ENCODE assay signal across 1 cellular context in the genomic region with DNA sequence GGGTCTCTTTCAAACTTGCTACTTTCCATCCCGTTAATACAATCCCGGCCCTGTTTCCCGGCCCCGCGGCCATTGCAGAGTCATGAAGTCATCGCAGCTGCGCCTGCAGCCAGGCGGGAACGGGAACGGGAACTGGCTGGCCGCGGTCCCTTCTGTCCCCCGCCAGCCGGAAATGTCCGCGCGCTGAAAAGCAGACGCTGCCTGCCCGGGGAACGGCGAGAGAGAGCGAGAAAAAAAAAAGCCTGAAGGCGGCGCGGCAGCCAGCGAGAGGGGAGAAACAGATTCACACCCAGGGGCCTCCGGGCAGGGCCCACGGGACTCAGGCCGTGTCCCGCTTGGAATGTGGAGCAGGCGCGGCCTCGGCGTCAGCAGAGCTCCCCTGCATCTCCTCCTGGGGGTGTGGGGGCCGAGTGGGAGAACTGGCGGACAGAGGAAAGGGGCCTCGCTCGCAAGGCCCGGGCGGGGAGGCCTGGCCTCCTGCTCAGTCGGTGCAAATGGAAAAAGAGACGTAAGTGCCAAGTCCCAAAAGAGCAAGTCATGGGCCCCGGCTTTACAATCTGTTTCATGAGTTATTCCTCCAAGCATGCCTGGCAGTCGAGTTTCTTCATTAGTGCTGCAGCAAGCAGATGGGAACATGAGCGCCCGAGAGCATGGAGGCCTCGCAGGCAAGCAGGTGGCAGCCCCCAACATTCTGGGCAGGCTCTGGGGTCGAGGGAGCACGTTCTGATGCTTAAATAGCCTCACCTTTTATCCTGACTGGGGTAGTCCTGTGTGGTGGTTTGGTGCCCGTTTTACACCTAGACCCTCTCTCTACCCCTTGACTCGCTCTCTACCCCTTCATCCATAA.
TF ChIP-seq lines count a peak whose summit lies in the region.

No MANE protein-coding gene starts in this region.

TF ChIP-seq in K562, 482 proteins besides CTCF, POLR2A, EP300 and RAD21 (continued from another document and continues in another):
- TF ChIP-seq, protein P1, sequence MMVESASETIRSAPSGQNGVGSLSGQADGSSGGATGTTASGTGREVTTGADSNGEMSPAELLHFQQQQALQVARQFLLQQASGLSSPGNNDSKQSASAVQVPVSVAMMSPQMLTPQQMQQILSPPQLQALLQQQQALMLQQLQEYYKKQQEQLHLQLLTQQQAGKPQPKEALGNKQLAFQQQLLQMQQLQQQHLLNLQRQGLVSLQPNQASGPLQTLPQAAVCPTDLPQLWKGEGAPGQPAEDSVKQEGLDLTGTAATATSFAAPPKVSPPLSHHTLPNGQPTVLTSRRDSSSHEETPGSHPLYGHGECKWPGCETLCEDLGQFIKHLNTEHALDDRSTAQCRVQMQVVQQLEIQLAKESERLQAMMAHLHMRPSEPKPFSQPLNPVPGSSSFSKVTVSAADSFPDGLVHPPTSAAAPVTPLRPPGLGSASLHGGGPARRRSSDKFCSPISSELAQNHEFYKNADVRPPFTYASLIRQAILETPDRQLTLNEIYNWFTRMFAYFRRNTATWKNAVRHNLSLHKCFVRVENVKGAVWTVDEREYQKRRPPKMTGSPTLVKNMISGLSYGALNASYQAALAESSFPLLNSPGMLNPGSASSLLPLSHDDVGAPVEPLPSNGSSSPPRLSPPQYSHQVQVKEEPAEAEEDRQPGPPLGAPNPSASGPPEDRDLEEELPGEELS (CRISPR knock-in tag; IDR thresholded peaks at IDR 0.05; ENCODE audit: borderline replicate concordance): no peak
- TF ChIP-seq SRSF9 (IDR thresholded peaks at IDR 0.05; ENCODE audit: borderline replicate concordance, low read depth, low read length): no peak
- TF ChIP-seq ZSCAN29 (IDR thresholded peaks at IDR 0.05): no peak
- TF ChIP-seq NFYB (IDR thresholded peaks at IDR 0.05; ENCODE audit: extremely low read depth, insufficient read length): no peak
- no peak for TF ChIP-seq PTRF (tag; IDR thresholded peaks at IDR 0.05)
- TF ChIP-seq, protein P2, sequence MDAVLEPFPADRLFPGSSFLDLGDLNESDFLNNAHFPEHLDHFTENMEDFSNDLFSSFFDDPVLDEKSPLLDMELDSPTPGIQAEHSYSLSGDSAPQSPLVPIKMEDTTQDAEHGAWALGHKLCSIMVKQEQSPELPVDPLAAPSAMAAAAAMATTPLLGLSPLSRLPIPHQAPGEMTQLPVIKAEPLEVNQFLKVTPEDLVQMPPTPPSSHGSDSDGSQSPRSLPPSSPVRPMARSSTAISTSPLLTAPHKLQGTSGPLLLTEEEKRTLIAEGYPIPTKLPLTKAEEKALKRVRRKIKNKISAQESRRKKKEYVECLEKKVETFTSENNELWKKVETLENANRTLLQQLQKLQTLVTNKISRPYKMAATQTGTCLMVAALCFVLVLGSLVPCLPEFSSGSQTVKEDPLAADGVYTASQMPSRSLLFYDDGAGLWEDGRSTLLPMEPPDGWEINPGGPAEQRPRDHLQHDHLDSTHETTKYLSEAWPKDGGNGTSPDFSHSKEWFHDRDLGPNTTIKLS (IDR thresholded peaks at IDR 0.05; ENCODE audit: borderline replicate concordance, low read depth): peak; percentile 26; the same call in 1 of the 2 replicates
- no peak for TF ChIP-seq NR4A1 (CRISPR knock-in tag; IDR thresholded peaks at IDR 0.05)
- TF ChIP-seq NR4A1 (tag; IDR thresholded peaks at IDR 0.05): no peak
- TF ChIP-seq POLR2G (IDR thresholded peaks at IDR 0.05; ENCODE audit: low read depth, low read length): peak; percentile 64
- no peak for TF ChIP-seq TRIM28 (IDR thresholded peaks at IDR 0.05)
- no peak for TF ChIP-seq NFXL1 (CRISPR knock-in tag; IDR thresholded peaks at IDR 0.05)
- no peak for TF ChIP-seq BHLHE40 (IDR thresholded peaks at IDR 0.05; ENCODE audit: low read length)
- TF ChIP-seq, protein P3, sequence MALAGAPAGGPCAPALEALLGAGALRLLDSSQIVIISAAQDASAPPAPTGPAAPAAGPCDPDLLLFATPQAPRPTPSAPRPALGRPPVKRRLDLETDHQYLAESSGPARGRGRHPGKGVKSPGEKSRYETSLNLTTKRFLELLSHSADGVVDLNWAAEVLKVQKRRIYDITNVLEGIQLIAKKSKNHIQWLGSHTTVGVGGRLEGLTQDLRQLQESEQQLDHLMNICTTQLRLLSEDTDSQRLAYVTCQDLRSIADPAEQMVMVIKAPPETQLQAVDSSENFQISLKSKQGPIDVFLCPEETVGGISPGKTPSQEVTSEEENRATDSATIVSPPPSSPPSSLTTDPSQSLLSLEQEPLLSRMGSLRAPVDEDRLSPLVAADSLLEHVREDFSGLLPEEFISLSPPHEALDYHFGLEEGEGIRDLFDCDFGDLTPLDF (CRISPR knock-in tag; IDR thresholded peaks at IDR 0.05): no peak
- TF ChIP-seq NRF1 (conservative IDR thresholded peaks at IDR 0.05 in 1 of 2, IDR thresholded peaks at IDR 0.05 in 1 of 2): peak in 1 of 2 experiments; percentile 54; a peak in 2 of 4 replicates
- TF ChIP-seq MCM3 (IDR thresholded peaks at IDR 0.05): no peak
- TF ChIP-seq, protein P4, sequence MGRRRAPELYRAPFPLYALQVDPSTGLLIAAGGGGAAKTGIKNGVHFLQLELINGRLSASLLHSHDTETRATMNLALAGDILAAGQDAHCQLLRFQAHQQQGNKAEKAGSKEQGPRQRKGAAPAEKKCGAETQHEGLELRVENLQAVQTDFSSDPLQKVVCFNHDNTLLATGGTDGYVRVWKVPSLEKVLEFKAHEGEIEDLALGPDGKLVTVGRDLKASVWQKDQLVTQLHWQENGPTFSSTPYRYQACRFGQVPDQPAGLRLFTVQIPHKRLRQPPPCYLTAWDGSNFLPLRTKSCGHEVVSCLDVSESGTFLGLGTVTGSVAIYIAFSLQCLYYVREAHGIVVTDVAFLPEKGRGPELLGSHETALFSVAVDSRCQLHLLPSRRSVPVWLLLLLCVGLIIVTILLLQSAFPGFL (CRISPR knock-in tag; IDR thresholded peaks at IDR 0.05): no peak
- TF ChIP-seq, protein P5, sequence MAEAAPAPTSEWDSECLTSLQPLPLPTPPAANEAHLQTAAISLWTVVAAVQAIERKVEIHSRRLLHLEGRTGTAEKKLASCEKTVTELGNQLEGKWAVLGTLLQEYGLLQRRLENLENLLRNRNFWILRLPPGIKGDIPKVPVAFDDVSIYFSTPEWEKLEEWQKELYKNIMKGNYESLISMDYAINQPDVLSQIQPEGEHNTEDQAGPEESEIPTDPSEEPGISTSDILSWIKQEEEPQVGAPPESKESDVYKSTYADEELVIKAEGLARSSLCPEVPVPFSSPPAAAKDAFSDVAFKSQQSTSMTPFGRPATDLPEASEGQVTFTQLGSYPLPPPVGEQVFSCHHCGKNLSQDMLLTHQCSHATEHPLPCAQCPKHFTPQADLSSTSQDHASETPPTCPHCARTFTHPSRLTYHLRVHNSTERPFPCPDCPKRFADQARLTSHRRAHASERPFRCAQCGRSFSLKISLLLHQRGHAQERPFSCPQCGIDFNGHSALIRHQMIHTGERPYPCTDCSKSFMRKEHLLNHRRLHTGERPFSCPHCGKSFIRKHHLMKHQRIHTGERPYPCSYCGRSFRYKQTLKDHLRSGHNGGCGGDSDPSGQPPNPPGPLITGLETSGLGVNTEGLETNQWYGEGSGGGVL (CRISPR knock-in tag; IDR thresholded peaks at IDR 0.05): no peak
- peak; percentile 86 for TF ChIP-seq L3MBTL2 (IDR thresholded peaks at IDR 0.05)
- TF ChIP-seq, protein P6, sequence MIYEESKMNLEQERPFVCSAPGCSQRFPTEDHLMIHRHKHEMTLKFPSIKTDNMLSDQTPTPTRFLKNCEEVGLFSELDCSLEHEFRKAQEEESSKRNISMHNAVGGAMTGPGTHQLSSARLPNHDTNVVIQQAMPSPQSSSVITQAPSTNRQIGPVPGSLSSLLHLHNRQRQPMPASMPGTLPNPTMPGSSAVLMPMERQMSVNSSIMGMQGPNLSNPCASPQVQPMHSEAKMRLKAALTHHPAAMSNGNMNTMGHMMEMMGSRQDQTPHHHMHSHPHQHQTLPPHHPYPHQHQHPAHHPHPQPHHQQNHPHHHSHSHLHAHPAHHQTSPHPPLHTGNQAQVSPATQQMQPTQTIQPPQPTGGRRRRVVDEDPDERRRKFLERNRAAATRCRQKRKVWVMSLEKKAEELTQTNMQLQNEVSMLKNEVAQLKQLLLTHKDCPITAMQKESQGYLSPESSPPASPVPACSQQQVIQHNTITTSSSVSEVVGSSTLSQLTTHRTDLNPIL (CRISPR knock-in tag; IDR thresholded peaks at IDR 0.05): no peak
- TF ChIP-seq HLTF (IDR thresholded peaks at IDR 0.05): no peak
- TF ChIP-seq, protein P7, sequence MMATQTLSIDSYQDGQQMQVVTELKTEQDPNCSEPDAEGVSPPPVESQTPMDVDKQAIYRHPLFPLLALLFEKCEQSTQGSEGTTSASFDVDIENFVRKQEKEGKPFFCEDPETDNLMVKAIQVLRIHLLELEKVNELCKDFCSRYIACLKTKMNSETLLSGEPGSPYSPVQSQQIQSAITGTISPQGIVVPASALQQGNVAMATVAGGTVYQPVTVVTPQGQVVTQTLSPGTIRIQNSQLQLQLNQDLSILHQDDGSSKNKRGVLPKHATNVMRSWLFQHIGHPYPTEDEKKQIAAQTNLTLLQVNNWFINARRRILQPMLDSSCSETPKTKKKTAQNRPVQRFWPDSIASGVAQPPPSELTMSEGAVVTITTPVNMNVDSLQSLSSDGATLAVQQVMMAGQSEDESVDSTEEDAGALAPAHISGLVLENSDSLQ (IDR thresholded peaks at IDR 0.05): no peak
- no peak for TF ChIP-seq ELF1 (tag; IDR thresholded peaks at IDR 0.05)
- no peak for TF ChIP-seq ELF4 (CRISPR knock-in tag; IDR thresholded peaks at IDR 0.05)
- TF ChIP-seq CTBP1 (IDR thresholded peaks at IDR 0.05; ENCODE audit: borderline replicate concordance): no peak; the same call in 1 of the 2 replicates
- no peak for TF ChIP-seq ZNF445 (CRISPR knock-in tag; IDR thresholded peaks at IDR 0.05; ENCODE audit: low read depth)
- no peak for TF ChIP-seq MEF2A (IDR thresholded peaks at IDR 0.05; ENCODE audit: control insufficient read depth, low read depth, low read length)
- TF ChIP-seq, protein P8, sequence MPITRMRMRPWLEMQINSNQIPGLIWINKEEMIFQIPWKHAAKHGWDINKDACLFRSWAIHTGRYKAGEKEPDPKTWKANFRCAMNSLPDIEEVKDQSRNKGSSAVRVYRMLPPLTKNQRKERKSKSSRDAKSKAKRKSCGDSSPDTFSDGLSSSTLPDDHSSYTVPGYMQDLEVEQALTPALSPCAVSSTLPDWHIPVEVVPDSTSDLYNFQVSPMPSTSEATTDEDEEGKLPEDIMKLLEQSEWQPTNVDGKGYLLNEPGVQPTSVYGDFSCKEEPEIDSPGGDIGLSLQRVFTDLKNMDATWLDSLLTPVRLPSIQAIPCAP (CRISPR knock-in tag; IDR thresholded peaks at IDR 0.05; ENCODE audit: borderline replicate concordance): no peak
- no peak for TF ChIP-seq LEF1 (IDR thresholded peaks at IDR 0.05)
- no peak for TF ChIP-seq ZNF589 (CRISPR knock-in tag; IDR thresholded peaks at IDR 0.05; ENCODE audit: low read depth)
- TF ChIP-seq U2AF1 (optimal IDR thresholded peaks at IDR 0.05; ENCODE audit: low read depth, low read length): no peak
- TF ChIP-seq MYNN (IDR thresholded peaks at IDR 0.05): no peak
- no peak for TF ChIP-seq MYNN (CRISPR knock-in tag; IDR thresholded peaks at IDR 0.05)
- no peak for TF ChIP-seq TBP (optimal IDR thresholded peaks at IDR 0.05; ENCODE audit: low read depth, low read length)
- TF ChIP-seq, protein P9, sequence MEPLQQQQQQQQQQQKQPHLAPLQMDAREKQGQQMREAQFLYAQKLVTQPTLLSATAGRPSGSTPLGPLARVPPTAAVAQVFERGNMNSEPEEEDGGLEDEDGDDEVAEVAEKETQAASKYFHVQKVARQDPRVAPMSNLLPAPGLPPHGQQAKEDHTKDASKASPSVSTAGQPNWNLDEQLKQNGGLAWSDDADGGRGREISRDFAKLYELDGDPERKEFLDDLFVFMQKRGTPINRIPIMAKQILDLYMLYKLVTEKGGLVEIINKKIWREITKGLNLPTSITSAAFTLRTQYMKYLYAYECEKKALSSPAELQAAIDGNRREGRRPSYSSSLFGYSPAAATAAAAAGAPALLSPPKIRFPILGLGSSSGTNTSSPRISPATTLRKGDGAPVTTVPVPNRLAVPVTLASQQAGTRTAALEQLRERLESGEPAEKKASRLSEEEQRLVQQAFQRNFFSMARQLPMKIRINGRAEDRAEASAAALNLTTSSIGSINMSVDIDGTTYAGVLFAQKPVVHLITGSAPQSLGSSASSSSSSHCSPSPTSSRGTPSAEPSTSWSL (CRISPR knock-in tag; IDR thresholded peaks at IDR 0.05; ENCODE audit: borderline replicate concordance): no peak
- TF ChIP-seq RFX7 (CRISPR knock-in tag; IDR thresholded peaks at IDR 0.05): no peak
- no peak for TF ChIP-seq ZNF695 (CRISPR knock-in tag; IDR thresholded peaks at IDR 0.05)
- TF ChIP-seq, protein P10, sequence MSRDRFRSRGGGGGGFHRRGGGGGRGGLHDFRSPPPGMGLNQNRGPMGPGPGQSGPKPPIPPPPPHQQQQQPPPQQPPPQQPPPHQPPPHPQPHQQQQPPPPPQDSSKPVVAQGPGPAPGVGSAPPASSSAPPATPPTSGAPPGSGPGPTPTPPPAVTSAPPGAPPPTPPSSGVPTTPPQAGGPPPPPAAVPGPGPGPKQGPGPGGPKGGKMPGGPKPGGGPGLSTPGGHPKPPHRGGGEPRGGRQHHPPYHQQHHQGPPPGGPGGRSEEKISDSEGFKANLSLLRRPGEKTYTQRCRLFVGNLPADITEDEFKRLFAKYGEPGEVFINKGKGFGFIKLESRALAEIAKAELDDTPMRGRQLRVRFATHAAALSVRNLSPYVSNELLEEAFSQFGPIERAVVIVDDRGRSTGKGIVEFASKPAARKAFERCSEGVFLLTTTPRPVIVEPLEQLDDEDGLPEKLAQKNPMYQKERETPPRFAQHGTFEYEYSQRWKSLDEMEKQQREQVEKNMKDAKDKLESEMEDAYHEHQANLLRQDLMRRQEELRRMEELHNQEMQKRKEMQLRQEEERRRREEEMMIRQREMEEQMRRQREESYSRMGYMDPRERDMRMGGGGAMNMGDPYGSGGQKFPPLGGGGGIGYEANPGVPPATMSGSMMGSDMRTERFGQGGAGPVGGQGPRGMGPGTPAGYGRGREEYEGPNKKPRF (IDR thresholded peaks at IDR 0.05; ENCODE audit: low read depth, low read length): no peak
- peak; percentile 60; the same call in 1 of the 2 replicates for TF ChIP-seq ATF7 (IDR thresholded peaks at IDR 0.05)
- no peak for TF ChIP-seq ZBTB7A (IDR thresholded peaks at IDR 0.05; ENCODE audit: borderline replicate concordance, control insufficient read depth, low read depth, low read length)
- TF ChIP-seq, protein P11, sequence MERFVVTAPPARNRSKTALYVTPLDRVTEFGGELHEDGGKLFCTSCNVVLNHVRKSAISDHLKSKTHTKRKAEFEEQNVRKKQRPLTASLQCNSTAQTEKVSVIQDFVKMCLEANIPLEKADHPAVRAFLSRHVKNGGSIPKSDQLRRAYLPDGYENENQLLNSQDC (CRISPR knock-in tag; IDR thresholded peaks at IDR 0.05): no peak
- TF ChIP-seq, protein P12, sequence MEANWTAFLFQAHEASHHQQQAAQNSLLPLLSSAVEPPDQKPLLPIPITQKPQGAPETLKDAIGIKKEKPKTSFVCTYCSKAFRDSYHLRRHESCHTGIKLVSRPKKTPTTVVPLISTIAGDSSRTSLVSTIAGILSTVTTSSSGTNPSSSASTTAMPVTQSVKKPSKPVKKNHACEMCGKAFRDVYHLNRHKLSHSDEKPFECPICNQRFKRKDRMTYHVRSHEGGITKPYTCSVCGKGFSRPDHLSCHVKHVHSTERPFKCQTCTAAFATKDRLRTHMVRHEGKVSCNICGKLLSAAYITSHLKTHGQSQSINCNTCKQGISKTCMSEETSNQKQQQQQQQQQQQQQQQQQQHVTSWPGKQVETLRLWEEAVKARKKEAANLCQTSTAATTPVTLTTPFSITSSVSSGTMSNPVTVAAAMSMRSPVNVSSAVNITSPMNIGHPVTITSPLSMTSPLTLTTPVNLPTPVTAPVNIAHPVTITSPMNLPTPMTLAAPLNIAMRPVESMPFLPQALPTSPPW (CRISPR knock-in tag; IDR thresholded peaks at IDR 0.05): peak; percentile 23; the same call in 1 of the 2 replicates
- TF ChIP-seq CHD2 (IDR thresholded peaks at IDR 0.05; ENCODE audit: low read depth, low read length): peak; percentile 69; the same call in 1 of the 2 replicates
- no peak for TF ChIP-seq ZNF217 (CRISPR knock-in tag; IDR thresholded peaks at IDR 0.05)
